In genomic region chr22:23751441-23751996, GRCh38 we compare ENCODE assay signal across 9 cellular contexts. TPM values are rescaled to one million over a fixed set of nuclear protein-coding genes. Genes with fewer than 3 reads are reported as not detected.
DNase-seq lines count a peak whose midpoint lies in the region; ATAC-seq, FAIRE-seq and TF ChIP-seq lines count a peak whose summit lies in the region.
"Had no signal": no experiment of that assay in that cellular context is flagged by ENCODE, and none has a peak within 500 bp of the region (broad histone marks: within the 10 kb centered on the region; RNA-seq: fewer than 3 reads in every experiment).

No MANE protein-coding gene starts in this region.

- POLR2A ChIA-PET in K562 (lab: Yijun Ruan, JAX): interaction anchor here (1.0 kb wide), 3 partner anchors 9 to 131 kb away, joined by 3 to 4 read pairs (median 3); no protein-coding TSS in a partner anchor

- peak; percentile 64 for FAIRE-seq in K562 (lab: Jason Lieb, UNC)
- no peak for FAIRE-seq in keratinocyte (lab: Jason Lieb, UNC)
- FAIRE-seq: G401.6 had no signal

- intact Hi-C loops in K562 (cut with micrococcal nuclease): no loop called here

- peak overlapping the region; percentile 89 to 95 for H3K9ac ChIP-seq in K562 (ENCODE audit: insufficient read depth in 1 of 2, low read depth in 2 of 2, low read length in 2 of 2)
- H3K9ac ChIP-seq in keratinocyte (ENCODE audit: control insufficient read depth, extremely low read depth, insufficient read depth, low read length): peak overlapping the region; percentile 90
- H3K9ac ChIP-seq in subcutaneous abdominal adipose tissue (ENCODE audit: low read length in 5 of 5): peak overlapping the region in 4 of 5 donors; percentile 82 to 92 (median 85)

- peak; percentile 54 for ATAC-seq in K562

- H3K36me3 ChIP-seq in K562 (ENCODE audit: control insufficient read depth, insufficient read depth, low read length) (no peaks in the 10 kb centered on the region), keratinocyte (ENCODE audit: control insufficient read depth in 2 of 2, extremely low read depth in 1 of 2, insufficient read depth in 2 of 2, low read length in 2 of 2) (no peaks in the 10 kb centered on the region), subcutaneous abdominal adipose tissue (ENCODE audit: control insufficient read depth in 5 of 5, insufficient read depth in 5 of 5, low read length in 5 of 5) (no peaks in the 10 kb centered on the region)

- H3K27ac ChIP-seq in HL-60 (replicated peaks) (peak overlapping the region; percentile 70), K562 (ENCODE audit: extremely low read depth, low read depth, low read length) (peak overlapping the region; percentile 89), keratinocyte (ENCODE audit: control insufficient read depth, insufficient read depth, low read length) (peak overlapping the region; percentile 86), subcutaneous abdominal adipose tissue (ENCODE audit: low read depth, low read length) (peak overlapping the region; percentile 74)

- BruUV-seq in K562 (replicated peaks; lab: Mats Ljungman, UMichigan): no TSS peak

- no peak for TF ChIP-seq EP300 in K562 (IDR thresholded peaks at IDR 0.05; ENCODE audit: low read length)

- peak; percentile 43 for DNase-seq in NCI-H748 (lab: John Stamatoyannopoulos, UW; ENCODE audit: unreplicated experiment)
- DNase-seq in NCI-H748 treated with DMSO at 0.1 percent for 48 hours (lab: John Stamatoyannopoulos, UW): no peak
- DNase-seq in HL-60 (ENCODE audit: low read depth in 1 of 2, low spot score in 1 of 2): no peak
- DNase-seq in K562 (ENCODE audit: extremely low read depth in 1 of 4, low spot score in 3 of 4): peak in 3 of 4 experiments; percentile 30 to 52 (median 49)
- DNase-seq in keratinocyte (ENCODE audit: low read depth, low spot score): no peak
- no peak for DNase-seq in GM10266 (ENCODE audit: extremely low spot score)
- no peak for DNase-seq in stimulated activated CD4-positive, alpha-beta T cell treated with anti-CD3 and anti-CD28 coated beads, Interleukin-4, amount 100 ng/mL, for 24 hours

- TF ChIP-seq POLR2A in K562 (conservative IDR thresholded peaks at IDR 0.05): 0 out of 2 replicates have a peak, but pooled peaks have one; percentile 53

- peak overlapping the region; percentile 87 for H3K4me3 ChIP-seq in HL-60 (replicated peaks; ENCODE audit: insufficient read depth, low read length)
- peak overlapping the region; percentile 73 for H3K4me3 ChIP-seq in K562
- peak overlapping the region; percentile 62 to 86 (median 82) for H3K4me3 ChIP-seq in keratinocyte (ENCODE audit: control insufficient read depth in 2 of 3, extremely low read depth in 1 of 3, insufficient read depth in 2 of 3, low read depth in 1 of 3, low read length in 3 of 3)
- H3K4me3 ChIP-seq in subcutaneous abdominal adipose tissue (ENCODE audit: low read depth in 1 of 5, low read length in 5 of 5): peak overlapping the region; percentile 69 to 87 (median 76)

- H3K79me2 ChIP-seq in K562 (ENCODE audit: control insufficient read depth, insufficient read depth, low read length) (peaks cover 14% of the 10 kb centered on the region; the same call in 2 of the 3 replicates), keratinocyte (ENCODE audit: control insufficient read depth, insufficient read depth, low read length) (peaks cover 3% of the 10 kb centered on the region)

- TF ChIP-seq RAD21 in K562 (CRISPR knock-in tag; conservative IDR thresholded peaks at IDR 0.05 in 1 of 2, IDR thresholded peaks at IDR 0.05 in 1 of 2): no peak

- peaks cover 3% of the 10 kb centered on the region for H3K9me1 ChIP-seq in K562 (ENCODE audit: control insufficient read depth, insufficient read depth, low read length)
- H3K9me1 ChIP-seq in keratinocyte (ENCODE audit: control insufficient read depth, extremely low read depth, insufficient read depth, low read length): no peaks in the 10 kb centered on the region

- no peaks in the 10 kb centered on the region for H3K27me3 ChIP-seq in HL-60 (ENCODE audit: insufficient read depth, poor library complexity, severe bottlenecking)
- H3K27me3 ChIP-seq in K562 (ENCODE audit: control insufficient read depth in 2 of 2, insufficient read depth in 2 of 2, low read length in 2 of 2): no peaks in the 10 kb centered on the region
- H3K27me3 ChIP-seq in keratinocyte (ENCODE audit: control insufficient read depth, extremely low read depth, insufficient read depth, low read length): no peaks in the 10 kb centered on the region
- no peaks in the 10 kb centered on the region for H3K27me3 ChIP-seq in subcutaneous abdominal adipose tissue (ENCODE audit: control insufficient read depth in 5 of 5, insufficient read depth in 4 of 5, low read length in 5 of 5)

- dilution Hi-C loops in keratinocyte (cut with MboI; ENCODE audit: extremely low pct_ligation_motif_present, low sequenced_read_pairs): no loop called here

- no peaks in the 10 kb centered on the region for H4K20me1 ChIP-seq in K562 (replicated peaks; ENCODE audit: control insufficient read depth, insufficient read depth, low read length)
- no peaks in the 10 kb centered on the region for H4K20me1 ChIP-seq in keratinocyte (ENCODE audit: control insufficient read depth, extremely low read depth, insufficient read depth, low read length)

- 12% methylated on average over 10 of the region's 22 CpGs for WGBS in K562 (ENCODE audit: insufficient coverage, low coverage, missing lambda C conversion rate)

- no peaks in the 10 kb centered on the region for H3K9me3 ChIP-seq in K562 (replicated peaks; ENCODE audit: control insufficient read depth, insufficient read depth, low read depth, low read length)
- H3K9me3 ChIP-seq in keratinocyte (ENCODE audit: control insufficient read depth, low read depth, low read length): no peaks in the 10 kb centered on the region
- no peaks in the 10 kb centered on the region for H3K9me3 ChIP-seq in subcutaneous abdominal adipose tissue (ENCODE audit: control insufficient read depth in 5 of 5, low read length in 5 of 5)

- CTCF ChIA-PET in K562 (lab: Yijun Ruan, JAX; ENCODE audit: low intra/inter-chr PET ratio): no interaction called here

- in situ Hi-C loops in K562 (cut with MboI): no loop called here

- H3K4me2 ChIP-seq in K562 (ENCODE audit: insufficient read depth, low read length): peak overlapping the region; percentile 89
- peak overlapping the region; percentile 77 for H3K4me2 ChIP-seq in keratinocyte (ENCODE audit: control insufficient read depth, extremely low read depth, insufficient read depth, low read depth, low read length)

- H3K4me1 ChIP-seq in K562 (replicated peaks in 1 of 2; ENCODE audit: control insufficient read depth in 2 of 2, insufficient read depth in 2 of 2, low read length in 2 of 2): peaks cover 11 to 28% of the 10 kb centered on the region in 2 experiments
- peaks cover 11% of the 10 kb centered on the region for H3K4me1 ChIP-seq in keratinocyte (ENCODE audit: control insufficient read depth, extremely low read depth, insufficient read depth, low read length)
- peaks cover 0 to 26% (median 19%) of the 10 kb centered on the region in 5 donors for H3K4me1 ChIP-seq in subcutaneous abdominal adipose tissue (ENCODE audit: control insufficient read depth in 5 of 5, insufficient read depth in 5 of 5, low read length in 5 of 5)

- TF ChIP-seq CTCF in HL-60 (IDR thresholded peaks at IDR 0.05; ENCODE audit: insufficient read depth, low read length) (no peak), K562 (IDR thresholded peaks at IDR 0.05 in 2 of 3, conservative IDR thresholded peaks at IDR 0.05 in 1 of 3; ENCODE audit: insufficient read depth in 2 of 3, low read depth in 1 of 3, low read length in 3 of 3) (no peak), keratinocyte (optimal IDR thresholded peaks at IDR 0.05 in 1 of 3, IDR thresholded peaks at IDR 0.05 in 1 of 3, conservative IDR thresholded peaks at IDR 0.05 in 1 of 3; ENCODE audit: extremely low read depth in 1 of 3, insufficient read depth in 2 of 3, low read length in 3 of 3) (no peak), GM10266 (IDR thresholded peaks at IDR 0.05; ENCODE audit: control insufficient read depth, insufficient read depth, low read depth, missing control alignments) (no peak)

- H2AFZ ChIP-seq in K562 (ENCODE audit: low read depth, low read length) (peak overlapping the region; percentile 91), keratinocyte (ENCODE audit: control insufficient read depth, low read length) (peak overlapping the region; percentile 93)

RNA-seq across cellular contexts. Expression of gene ZNF70, which starts 0.6 kb away (rescaled TPM):
- 8.5 and 13.1 TPM in 2 replicates for total RNA-seq in K562 (2011; cell fraction: chromatin; rRNA removed; ENCODE audit: low replicate concordance)
- 4.9 and 5.3 TPM in 2 replicates for total RNA-seq in K562 (2011; cell fraction: nucleolus; rRNA removed)
- 8.3 and 11.4 TPM in 2 replicates for total RNA-seq in K562 (2011; cell fraction: nucleoplasm; rRNA removed)
- total RNA-seq in K562 (2014; rRNA removed) (1.4 and 1.8 TPM in 2 replicates), K562 (2014; rRNA removed; fragmentation: Illumina TruSeq; extraction: Trizol) (2.3 TPM in 2 replicates), K562 (2015; rRNA removed; fragmentation: Illumina TruSeq; extraction: Trizol) (2.4 and 2.5 TPM in 2 replicates), K562 (2021) (3.2 and 3.3 TPM in 2 replicates)
- polyA plus RNA-seq in K562 (2011; rRNA removed) (0.57 and 0.58 TPM in 2 replicates), K562 (2014; fragmentation: Illumina TruSeq; extraction: Trizol) (1.3 and 1.5 TPM in 2 replicates), K562 (2014; fragmentation: Nextera tagmentation; extraction: Ambion mirVana) (under 1 TPM; 0.14 to 0.18 TPM), K562 (2014; rRNA removed) (1.1 and 1.3 TPM in 2 replicates), keratinocyte (0.46 to 0.82 TPM (median 0.55 TPM) in 3 replicates)
- polyA plus RNA-seq in K562 (2011; cell fraction: cytosol; rRNA removed): 0.72 and 0.84 TPM in 2 replicates
- 2.0 and 2.6 TPM in 2 replicates for polyA plus RNA-seq in K562 (2011; cell fraction: nucleus; rRNA removed)
- 0.99 and 1.2 TPM in 2 replicates for polyA plus RNA-seq in K562 (2012)
- 1.2 and 1.5 TPM in 2 replicates for polyA minus RNA-seq in K562 (2011; rRNA and poly(A)+ RNA removed)
- polyA minus RNA-seq in K562 (2011; cell fraction: cytosol; rRNA and poly(A)+ RNA removed): 1.5 and 1.7 TPM in 2 replicates
- 1.3 and 2.1 TPM in 2 replicates for polyA minus RNA-seq in K562 (2011; cell fraction: nucleus; rRNA and poly(A)+ RNA removed)
- 0.20 TPM for polyA plus RNA-seq in keratinocyte (2011; ENCODE audit: low read depth)
- polyA plus RNA-seq in keratinocyte (2011; cell fraction: cytosol; rRNA removed): 0.55 and 0.69 TPM in 2 replicates
- 2.1 and 2.9 TPM in 2 replicates for polyA plus RNA-seq in keratinocyte (2011; cell fraction: nucleus; rRNA removed)
- 0.44 and 1.2 TPM in 2 replicates for polyA plus RNA-seq in keratinocyte (2012; ENCODE audit: low replicate concordance)
- 2.3 to 8.0 TPM (median 2.6 TPM) in 3 replicates for polyA minus RNA-seq in keratinocyte
- polyA minus RNA-seq in keratinocyte (2011; cell fraction: cytosol; rRNA and poly(A)+ RNA removed): 1.3 TPM
- 1.8 and 3.7 TPM in 2 replicates for polyA minus RNA-seq in keratinocyte (2011; cell fraction: nucleus; rRNA and poly(A)+ RNA removed)

RNA-seq across cellular contexts. Expression of gene VPREB3, which starts 2.7 kb away (rescaled TPM):
- not detected in 2 replicates for total RNA-seq in K562 (2011; cell fraction: chromatin; rRNA removed; ENCODE audit: low replicate concordance)
- not detected in 2 replicates for total RNA-seq in K562 (2011; cell fraction: nucleolus; rRNA removed)
- total RNA-seq in K562 (2011; cell fraction: nucleoplasm; rRNA removed): not detected in 2 replicates
- total RNA-seq in K562 (2014; rRNA removed) (not detected in 2 replicates), K562 (2014; rRNA removed; fragmentation: Illumina TruSeq; extraction: Trizol) (not detected in 2 replicates), K562 (2015; rRNA removed; fragmentation: Illumina TruSeq; extraction: Trizol) (not detected in 2 replicates), K562 (2021) (0.71 TPM in 1 of 2 replicates, not detected in the other)
- polyA plus RNA-seq in K562 (2011; rRNA removed) (0.20 TPM in 1 of 2 replicates, not detected in the other), K562 (2014; fragmentation: Illumina TruSeq; extraction: Trizol) (not detected in 2 replicates), K562 (2014; fragmentation: Nextera tagmentation; extraction: Ambion mirVana) (under 1 TPM in 1 of 2 experiments, not detected in 1; 0.14 TPM), K562 (2014; rRNA removed) (not detected in 2 replicates), keratinocyte (0.19 TPM in 1 of 3 replicates, not detected in the others)
- not detected in 2 replicates for polyA plus RNA-seq in K562 (2011; cell fraction: cytosol; rRNA removed)
- polyA plus RNA-seq in K562 (2011; cell fraction: nucleus; rRNA removed): 0.41 TPM in 1 of 2 replicates, not detected in the other
- 0.14 and 0.50 TPM in 2 replicates for polyA plus RNA-seq in K562 (2012)
- not detected in 2 replicates for polyA minus RNA-seq in K562 (2011; rRNA and poly(A)+ RNA removed)
- polyA minus RNA-seq in K562 (2011; cell fraction: cytosol; rRNA and poly(A)+ RNA removed): not detected in 2 replicates
- not detected in 2 replicates for polyA minus RNA-seq in K562 (2011; cell fraction: nucleus; rRNA and poly(A)+ RNA removed)
- 1.2 TPM for polyA plus RNA-seq in keratinocyte (2011; ENCODE audit: low read depth)
- polyA plus RNA-seq in keratinocyte (2011; cell fraction: cytosol; rRNA removed): 0.22 TPM in 1 of 2 replicates, not detected in the other
- polyA plus RNA-seq in keratinocyte (2011; cell fraction: nucleus; rRNA removed): not detected in 2 replicates
- 1.7 TPM in 1 of 2 replicates, not detected in the other for polyA plus RNA-seq in keratinocyte (2012; ENCODE audit: low replicate concordance)
- polyA minus RNA-seq in keratinocyte: not detected in 3 replicates
- polyA minus RNA-seq in keratinocyte (2011; cell fraction: cytosol; rRNA and poly(A)+ RNA removed): not detected
- polyA minus RNA-seq in keratinocyte (2011; cell fraction: nucleus; rRNA and poly(A)+ RNA removed): not detected in 2 replicates

RNA-seq across cellular contexts. Expression of gene C22orf15, which starts 11.3 kb away (rescaled TPM):
- not detected in 2 replicates for total RNA-seq in K562 (2011; cell fraction: chromatin; rRNA removed; ENCODE audit: low replicate concordance)
- total RNA-seq in K562 (2011; cell fraction: nucleolus; rRNA removed): not detected in 2 replicates
- total RNA-seq in K562 (2011; cell fraction: nucleoplasm; rRNA removed): not detected in 2 replicates
- not detected in 2 replicates for total RNA-seq in K562 (2014; rRNA removed)
- total RNA-seq in K562 (2014; rRNA removed; fragmentation: Illumina TruSeq; extraction: Trizol): not detected in 2 replicates
- total RNA-seq in K562 (2015; rRNA removed; fragmentation: Illumina TruSeq; extraction: Trizol): not detected in 2 replicates
- total RNA-seq in K562 (2021): not detected in 2 replicates
- polyA plus RNA-seq in K562 (2011; rRNA removed): not detected in 2 replicates
- not detected in 2 replicates for polyA plus RNA-seq in K562 (2011; cell fraction: cytosol; rRNA removed)
- not detected in 2 replicates for polyA plus RNA-seq in K562 (2011; cell fraction: nucleus; rRNA removed)
- 0.21 and 0.57 TPM in 2 replicates for polyA plus RNA-seq in K562 (2012)
- polyA plus RNA-seq in K562 (2014; fragmentation: Illumina TruSeq; extraction: Trizol): not detected in 2 replicates
- not detected for polyA plus RNA-seq in K562 (2014; fragmentation: Nextera tagmentation; extraction: Ambion mirVana)
- 0.07 TPM in 1 of 2 replicates, not detected in the other for polyA plus RNA-seq in K562 (2014; rRNA removed)
- polyA minus RNA-seq in K562 (2011; rRNA and poly(A)+ RNA removed): not detected in 2 replicates
- polyA minus RNA-seq in K562 (2011; cell fraction: cytosol; rRNA and poly(A)+ RNA removed): not detected in 2 replicates
- polyA minus RNA-seq in K562 (2011; cell fraction: nucleus; rRNA and poly(A)+ RNA removed): not detected in 2 replicates
- polyA plus RNA-seq in keratinocyte: 0.06 TPM in 1 of 3 replicates, not detected in the others
- polyA plus RNA-seq in keratinocyte (2011; ENCODE audit: low read depth): not detected
- not detected in 2 replicates for polyA plus RNA-seq in keratinocyte (2011; cell fraction: cytosol; rRNA removed)
- polyA plus RNA-seq in keratinocyte (2011; cell fraction: nucleus; rRNA removed): not detected in 2 replicates
- polyA plus RNA-seq in keratinocyte (2012; ENCODE audit: low replicate concordance): not detected in 2 replicates
- not detected in 3 replicates for polyA minus RNA-seq in keratinocyte
- polyA minus RNA-seq in keratinocyte (2011; cell fraction: cytosol; rRNA and poly(A)+ RNA removed): not detected
- polyA minus RNA-seq in keratinocyte (2011; cell fraction: nucleus; rRNA and poly(A)+ RNA removed): not detected in 2 replicates

RNA-seq across cellular contexts. Expression of gene CHCHD10, which starts 16.3 kb away (rescaled TPM):
- 6.7 and 22.5 TPM in 2 replicates for total RNA-seq in K562 (2011; cell fraction: chromatin; rRNA removed; ENCODE audit: low replicate concordance)
- 36.1 and 36.9 TPM in 2 replicates for total RNA-seq in K562 (2011; cell fraction: nucleolus; rRNA removed)
- total RNA-seq in K562 (2011; cell fraction: nucleoplasm; rRNA removed): 31.7 and 48.8 TPM in 2 replicates
- 84.9 and 214 TPM in 2 replicates for total RNA-seq in K562 (2014; rRNA removed)
- total RNA-seq in K562 (2014; rRNA removed; fragmentation: Illumina TruSeq; extraction: Trizol): 76.4 and 102 TPM in 2 replicates
- 124 and 130 TPM in 2 replicates for total RNA-seq in K562 (2015; rRNA removed; fragmentation: Illumina TruSeq; extraction: Trizol)
- total RNA-seq in K562 (2021): 270 and 292 TPM in 2 replicates
- polyA plus RNA-seq in K562 (2011; rRNA removed): 51.1 and 51.8 TPM in 2 replicates
- 124 and 209 TPM in 2 replicates for polyA plus RNA-seq in K562 (2011; cell fraction: cytosol; rRNA removed)
- 58.5 and 83.9 TPM in 2 replicates for polyA plus RNA-seq in K562 (2011; cell fraction: nucleus; rRNA removed)
- 252 and 257 TPM in 2 replicates for polyA plus RNA-seq in K562 (2012)
- polyA plus RNA-seq in K562 (2014; fragmentation: Illumina TruSeq; extraction: Trizol): 157 and 178 TPM in 2 replicates
- 10 to 100 TPM; 15.2 to 41.0 TPM for polyA plus RNA-seq in K562 (2014; fragmentation: Nextera tagmentation; extraction: Ambion mirVana)
- polyA plus RNA-seq in K562 (2014; rRNA removed): 159 and 170 TPM in 2 replicates
- polyA minus RNA-seq in K562 (2011; rRNA and poly(A)+ RNA removed): 17.5 and 34.7 TPM in 2 replicates
- 133 and 155 TPM in 2 replicates for polyA minus RNA-seq in K562 (2011; cell fraction: cytosol; rRNA and poly(A)+ RNA removed)
- 8.6 and 19.1 TPM in 2 replicates for polyA minus RNA-seq in K562 (2011; cell fraction: nucleus; rRNA and poly(A)+ RNA removed)
- polyA plus RNA-seq in keratinocyte: 10.4 to 14.8 TPM (median 10.6 TPM) in 3 replicates
- polyA plus RNA-seq in keratinocyte (2011; ENCODE audit: low read depth): 4.3 TPM
- 31.4 and 45.7 TPM in 2 replicates for polyA plus RNA-seq in keratinocyte (2011; cell fraction: cytosol; rRNA removed)
- polyA plus RNA-seq in keratinocyte (2011; cell fraction: nucleus; rRNA removed): 9.9 and 22.3 TPM in 2 replicates
- 39.3 and 66.4 TPM in 2 replicates for polyA plus RNA-seq in keratinocyte (2012; ENCODE audit: low replicate concordance)
- 12.3 to 115 TPM (median 20.7 TPM) in 3 replicates for polyA minus RNA-seq in keratinocyte
- polyA minus RNA-seq in keratinocyte (2011; cell fraction: cytosol; rRNA and poly(A)+ RNA removed): 30.9 TPM
- 4.7 and 13.8 TPM in 2 replicates for polyA minus RNA-seq in keratinocyte (2011; cell fraction: nucleus; rRNA and poly(A)+ RNA removed)

RNA-seq across cellular contexts. Expression of gene MMP11, which starts 21.1 kb away (rescaled TPM):
- 1.4 and 1.9 TPM in 2 replicates for total RNA-seq in K562 (2011; cell fraction: chromatin; rRNA removed; ENCODE audit: low replicate concordance)
- 2.0 and 2.7 TPM in 2 replicates for total RNA-seq in K562 (2011; cell fraction: nucleolus; rRNA removed)
- 1.6 and 3.4 TPM in 2 replicates for total RNA-seq in K562 (2011; cell fraction: nucleoplasm; rRNA removed)
- total RNA-seq in K562 (2014; rRNA removed): 0.57 and 1.4 TPM in 2 replicates
- 0.13 and 0.25 TPM in 2 replicates for total RNA-seq in K562 (2014; rRNA removed; fragmentation: Illumina TruSeq; extraction: Trizol)
- total RNA-seq in K562 (2015; rRNA removed; fragmentation: Illumina TruSeq; extraction: Trizol): 0.14 and 0.15 TPM in 2 replicates
- 0.58 and 1.4 TPM in 2 replicates for total RNA-seq in K562 (2021)
- 1.1 and 1.3 TPM in 2 replicates for polyA plus RNA-seq in K562 (2011; rRNA removed)
- polyA plus RNA-seq in K562 (2011; cell fraction: cytosol; rRNA removed): 1.0 and 1.4 TPM in 2 replicates
- 2.5 and 3.4 TPM in 2 replicates for polyA plus RNA-seq in K562 (2011; cell fraction: nucleus; rRNA removed)
- 0.51 and 1.1 TPM in 2 replicates for polyA plus RNA-seq in K562 (2012)
- 0.25 and 1.2 TPM in 2 replicates for polyA plus RNA-seq in K562 (2014; fragmentation: Illumina TruSeq; extraction: Trizol)
- not detected for polyA plus RNA-seq in K562 (2014; fragmentation: Nextera tagmentation; extraction: Ambion mirVana)
- polyA plus RNA-seq in K562 (2014; rRNA removed): 0.40 and 1.8 TPM in 2 replicates
- polyA minus RNA-seq in K562 (2011; rRNA and poly(A)+ RNA removed): 0.46 and 0.51 TPM in 2 replicates
- 0.57 TPM in 1 of 2 replicates, not detected in the other for polyA minus RNA-seq in K562 (2011; cell fraction: cytosol; rRNA and poly(A)+ RNA removed)
- polyA minus RNA-seq in K562 (2011; cell fraction: nucleus; rRNA and poly(A)+ RNA removed): 0.78 and 1.2 TPM in 2 replicates
- 0.06 to 0.20 TPM (median 0.13 TPM) in 3 replicates for polyA plus RNA-seq in keratinocyte
- not detected for polyA plus RNA-seq in keratinocyte (2011; ENCODE audit: low read depth)
- polyA plus RNA-seq in keratinocyte (2011; cell fraction: cytosol; rRNA removed): not detected in 2 replicates
- 0.12 and 0.20 TPM in 2 replicates for polyA plus RNA-seq in keratinocyte (2011; cell fraction: nucleus; rRNA removed)
- 0.15 TPM in 1 of 2 replicates, not detected in the other for polyA plus RNA-seq in keratinocyte (2012; ENCODE audit: low replicate concordance)
- polyA minus RNA-seq in keratinocyte: 0.38 TPM in 1 of 3 replicates, not detected in the others
- polyA minus RNA-seq in keratinocyte (2011; cell fraction: cytosol; rRNA and poly(A)+ RNA removed): not detected
- polyA minus RNA-seq in keratinocyte (2011; cell fraction: nucleus; rRNA and poly(A)+ RNA removed): not detected in 2 replicates

Comparison
In these comparisons a context has a peak if more than half of its experiments do, and no peak if none do; other contexts are left out.
1. DNase-seq: peak in NCI-H748 (single experiment) and K562 (3 of 4); none in NCI-H748 treated with DMSO at 0.1 percent for 48 hours (single experiment), HL-60 (0 of 2), keratinocyte (single experiment), GM10266 (single experiment) and stimulated activated CD4-positive, alpha-beta T cell treated with anti-CD3 and anti-CD28 coated beads, Interleukin-4, amount 100 ng/mL, for 24 hours (single experiment).
2. Peak in every context shown above with its lines, with median percentiles within 50 percentile points of each other: H3K27ac ChIP-seq, H3K4me3 ChIP-seq and H3K9ac ChIP-seq.